ENCODE assay signal across 8 cellular contexts in genomic region chr9:126514037-126514821, GRCh38.
DNase-seq lines count a peak whose midpoint lies in the region; ATAC-seq and TF ChIP-seq lines count a peak whose summit lies in the region.

No MANE protein-coding gene starts in this region.

- peaks cover 23% of the 10 kb centered on the region for H3K27me3 ChIP-seq in cardiac muscle cell
- H3K27me3 ChIP-seq in prostate gland (replicated peaks; ENCODE audit: insufficient read depth) = peaks cover 22% of the 10 kb centered on the region

- H3K27ac ChIP-seq in cardiac muscle cell (no peak overlapping the region), prostate gland (peak overlapping the region in 1 of 2 donors; percentile 29)

- H3K4me1 ChIP-seq in cardiac muscle cell (ENCODE audit: low read depth) (peaks cover 4% of the 10 kb centered on the region), prostate gland (replicated peaks) (no peaks in the 10 kb centered on the region)

- DNase-seq in SIG-M5 treated with dmso at 0.1 percent for 504 hours (lab: John Stamatoyannopoulos, UW; ENCODE audit: unreplicated experiment) (peak; percentile 2), SIG-M5 (lab: John Stamatoyannopoulos, UW) (no peak), NOMO-1 treated with dmso at 0.1 percent for 144 hours (lab: John Stamatoyannopoulos, UW; ENCODE audit: unreplicated experiment) (peak; percentile 20), cardiac muscle cell (ENCODE audit: low read depth in 1 of 2, low spot score in 1 of 2) (peak; percentile 46 to 83), prostate gland (ENCODE audit: low spot score) (no peak)
- DNase-seq in activated naive CD4-positive, alpha-beta T cell treated with anti-CD3 and anti-CD28 coated beads for 36 hours = peak; percentile 58

- no peak overlapping the region for H3K4me3 ChIP-seq in cardiac muscle cell
- H3K4me3 ChIP-seq in prostate gland = no peak overlapping the region

- H3K9me3 ChIP-seq in cardiac muscle cell (ENCODE audit: low read depth) = no peaks in the 10 kb centered on the region
- no peaks in the 10 kb centered on the region for H3K9me3 ChIP-seq in prostate gland

- no peak for TF ChIP-seq POLR2A in prostate gland (IDR thresholded peaks at IDR 0.05)

- no peaks in the 10 kb centered on the region for H3K36me3 ChIP-seq in cardiac muscle cell
- H3K36me3 ChIP-seq in prostate gland = no peaks in the 10 kb centered on the region

- peak; percentile 50 for TF ChIP-seq CTCF in cardiac muscle cell (IDR thresholded peaks at IDR 0.05; ENCODE audit: low read depth, low read length)
- TF ChIP-seq CTCF in prostate gland (IDR thresholded peaks at IDR 0.05) = peak in 3 of 4 experiments; percentile 22 to 41 (median 30)

- no peak overlapping the region for H3K4me3 Mint-ChIP-seq in activated naive CD4-positive, alpha-beta T cell treated with anti-CD3 and anti-CD28 coated beads for 36 hours

- intact Hi-C loops in activated naive CD4-positive, alpha-beta T cell treated with anti-CD3 and anti-CD28 coated beads for 36 hours (cut with micrococcal nuclease) = no loop called here
- intact Hi-C loops in prostate gland (cut with DNase I) = no loop called here

- no peaks in the 10 kb centered on the region for H3K9me3 Mint-ChIP-seq in activated naive CD4-positive, alpha-beta T cell treated with anti-CD3 and anti-CD28 coated beads for 36 hours

- H3K36me3 Mint-ChIP-seq in activated naive CD4-positive, alpha-beta T cell treated with anti-CD3 and anti-CD28 coated beads for 36 hours (ENCODE audit: low read depth) = no peaks in the 10 kb centered on the region

- peaks cover 19% of the 10 kb centered on the region for H3K4me1 Mint-ChIP-seq in activated naive CD4-positive, alpha-beta T cell treated with anti-CD3 and anti-CD28 coated beads for 36 hours (ENCODE audit: low read depth)

- 9% methylated on average over 41 of the region's 63 CpGs for WGBS in prostate gland

- H3K27ac Mint-ChIP-seq in activated naive CD4-positive, alpha-beta T cell treated with anti-CD3 and anti-CD28 coated beads for 36 hours = no peak overlapping the region

- CTCF ChIA-PET in activated naive CD4-positive, alpha-beta T cell treated with anti-CD3 and anti-CD28 coated beads for 36 hours (lab: Charles Lee) = interaction anchor here (0.6 to 2.5 kb wide), 6 partner anchors 11 to 100 kb away, joined by 3 to 11 read pairs (median 6); no protein-coding TSS in a partner anchor

- peaks cover 62% of the 10 kb centered on the region for H3K27me3 Mint-ChIP-seq in activated naive CD4-positive, alpha-beta T cell treated with anti-CD3 and anti-CD28 coated beads for 36 hours (ENCODE audit: low read depth)

- ATAC-seq in GM21515 (IDR thresholded peaks at IDR 0.05; ENCODE audit: unreplicated experiment) = no peak
- no peak for ATAC-seq in GM21576 (IDR thresholded peaks at IDR 0.05; ENCODE audit: unreplicated experiment)

Comparison
In these comparisons a context has a peak if more than half of its experiments do, and no peak if none do; other contexts are left out.
1. DNase-seq: peak in SIG-M5 treated with dmso at 0.1 percent for 504 hours (single experiment), NOMO-1 treated with dmso at 0.1 percent for 144 hours (single experiment), activated naive CD4-positive, alpha-beta T cell treated with anti-CD3 and anti-CD28 coated beads for 36 hours (single experiment) and cardiac muscle cell (2 of 2); none in SIG-M5 (single experiment) and prostate gland (single experiment).